In the genomic region with DNA sequence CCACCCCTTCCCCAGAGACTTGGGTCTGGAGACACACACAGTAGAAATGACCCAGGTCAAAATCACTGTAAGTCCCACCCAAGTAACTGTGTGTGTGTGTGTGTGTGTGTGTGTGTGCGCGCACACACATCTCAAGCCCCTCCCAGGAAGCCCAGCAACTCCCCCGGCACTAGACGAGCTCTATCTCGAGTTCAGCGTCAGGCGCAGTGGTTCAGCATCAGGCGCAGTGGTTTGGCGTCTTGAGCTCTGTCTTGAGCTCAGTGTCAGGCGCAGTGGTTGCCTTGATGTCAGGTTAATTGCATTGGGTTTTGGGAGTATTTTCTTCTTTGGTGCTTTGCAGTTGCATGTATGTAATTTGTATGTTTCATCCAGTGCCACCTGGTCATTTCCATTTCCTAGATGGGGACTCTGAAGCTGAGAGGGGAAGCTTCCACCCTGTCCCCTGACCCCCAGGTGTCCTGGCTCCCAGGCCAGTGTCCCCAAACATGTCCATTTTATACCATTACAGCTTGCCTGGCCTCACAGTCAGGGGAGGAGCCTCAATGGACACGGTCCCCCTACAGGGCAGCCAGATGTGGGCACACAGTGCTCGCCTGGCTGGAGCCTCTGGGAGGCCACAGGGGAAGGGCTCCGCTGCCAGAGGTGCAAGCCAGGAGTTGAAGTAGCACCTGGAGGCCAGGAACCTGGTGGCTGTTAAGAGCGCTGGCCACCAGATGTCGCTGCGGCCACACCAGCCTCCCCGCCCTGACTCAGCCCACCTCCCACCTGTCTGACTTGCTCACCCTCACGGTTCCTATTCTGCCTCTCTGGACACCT, we compare ENCODE assay signal across 1 cellular context.
TF ChIP-seq lines count a peak whose summit lies in the region.

No MANE protein-coding gene starts in this region.

TF ChIP-seq in HepG2, 621 proteins besides CTCF, POLR2A, EP300 and RAD21 (continued from another document and continues in another):
- TF ChIP-seq, protein P1, sequence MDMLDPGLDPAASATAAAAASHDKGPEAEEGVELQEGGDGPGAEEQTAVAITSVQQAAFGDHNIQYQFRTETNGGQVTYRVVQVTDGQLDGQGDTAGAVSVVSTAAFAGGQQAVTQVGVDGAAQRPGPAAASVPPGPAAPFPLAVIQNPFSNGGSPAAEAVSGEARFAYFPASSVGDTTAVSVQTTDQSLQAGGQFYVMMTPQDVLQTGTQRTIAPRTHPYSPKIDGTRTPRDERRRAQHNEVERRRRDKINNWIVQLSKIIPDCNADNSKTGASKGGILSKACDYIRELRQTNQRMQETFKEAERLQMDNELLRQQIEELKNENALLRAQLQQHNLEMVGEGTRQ (IDR thresholded peaks at IDR 0.05; ENCODE audit: low read depth, low read length) = no peak
- TF ChIP-seq, protein P1 (CRISPR knock-in tag; IDR thresholded peaks at IDR 0.05; ENCODE audit: borderline replicate concordance) = no peak
- TF ChIP-seq, protein P2, sequence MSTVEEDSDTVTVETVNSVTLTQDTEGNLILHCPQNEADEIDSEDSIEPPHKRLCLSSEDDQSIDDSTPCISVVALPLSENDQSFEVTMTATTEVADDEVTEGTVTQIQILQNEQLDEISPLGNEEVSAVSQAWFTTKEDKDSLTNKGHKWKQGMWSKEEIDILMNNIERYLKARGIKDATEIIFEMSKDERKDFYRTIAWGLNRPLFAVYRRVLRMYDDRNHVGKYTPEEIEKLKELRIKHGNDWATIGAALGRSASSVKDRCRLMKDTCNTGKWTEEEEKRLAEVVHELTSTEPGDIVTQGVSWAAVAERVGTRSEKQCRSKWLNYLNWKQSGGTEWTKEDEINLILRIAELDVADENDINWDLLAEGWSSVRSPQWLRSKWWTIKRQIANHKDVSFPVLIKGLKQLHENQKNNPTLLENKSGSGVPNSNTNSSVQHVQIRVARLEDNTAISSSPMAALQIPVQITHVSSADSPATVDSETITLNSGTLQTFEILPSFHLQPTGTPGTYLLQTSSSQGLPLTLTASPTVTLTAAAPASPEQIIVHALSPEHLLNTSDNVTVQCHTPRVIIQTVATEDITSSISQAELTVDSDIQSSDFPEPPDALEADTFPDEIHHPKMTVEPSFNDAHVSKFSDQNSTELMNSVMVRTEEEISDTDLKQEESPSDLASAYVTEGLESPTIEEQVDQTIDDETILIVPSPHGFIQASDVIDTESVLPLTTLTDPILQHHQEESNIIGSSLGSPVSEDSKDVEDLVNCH (CRISPR knock-in tag; IDR thresholded peaks at IDR 0.05) = no peak
- TF ChIP-seq RAD51 (IDR thresholded peaks at IDR 0.05; ENCODE audit: borderline replicate concordance) (no peak), ZSCAN12 (CRISPR knock-in tag; IDR thresholded peaks at IDR 0.05) (no peak), CBX2 (IDR thresholded peaks at IDR 0.05; ENCODE audit: low read depth, low read length) (no peak), CBX2 (CRISPR knock-in tag; IDR thresholded peaks at IDR 0.05; ENCODE audit: low read depth) (no peak), ZBTB1 (CRISPR knock-in tag; IDR thresholded peaks at IDR 0.05; ENCODE audit: borderline replicate concordance) (no peak), NR1H2 (CRISPR knock-in tag; IDR thresholded peaks at IDR 0.05; ENCODE audit: borderline replicate concordance, low read depth) (peak; percentile 71; the same call in 1 of the 2 replicates), ZNF83 (CRISPR knock-in tag; IDR thresholded peaks at IDR 0.05; ENCODE audit: borderline replicate concordance) (no peak), KMT2B (CRISPR knock-in tag; IDR thresholded peaks at IDR 0.05) (no peak; the same call in 1 of the 2 replicates), ELF1 (CRISPR knock-in tag; IDR thresholded peaks at IDR 0.05) (no peak), ZNF749 (CRISPR knock-in tag; IDR thresholded peaks at IDR 0.05; ENCODE audit: borderline replicate concordance) (no peak), ZNF205 (CRISPR knock-in tag; IDR thresholded peaks at IDR 0.05) (no peak), KLF12 (CRISPR knock-in tag; IDR thresholded peaks at IDR 0.05; ENCODE audit: borderline replicate concordance) (no peak), ZNF768 (CRISPR knock-in tag; IDR thresholded peaks at IDR 0.05) (peak; percentile 59), SP140L (CRISPR knock-in tag; IDR thresholded peaks at IDR 0.05; ENCODE audit: borderline replicate concordance) (no peak), KDM6A (CRISPR knock-in tag; IDR thresholded peaks at IDR 0.05; ENCODE audit: low read depth) (no peak), KDM2A (CRISPR knock-in tag; IDR thresholded peaks at IDR 0.05; ENCODE audit: borderline replicate concordance, low read depth) (peak; percentile 76), POLR2AphosphoS2 (IDR thresholded peaks at IDR 0.05; ENCODE audit: low read depth, low read length) (no peak), MEF2D (CRISPR knock-in tag; IDR thresholded peaks at IDR 0.05) (peak; percentile 46; the same call in 1 of the 2 replicates), PHF5A (CRISPR knock-in tag; IDR thresholded peaks at IDR 0.05; ENCODE audit: low read depth, unreplicated experiment) (no peak), ATM (IDR thresholded peaks at IDR 0.05; ENCODE audit: borderline replicate concordance) (no peak), ZNF550 (CRISPR knock-in tag; IDR thresholded peaks at IDR 0.05; ENCODE audit: borderline replicate concordance) (no peak), ZSCAN30 (CRISPR knock-in tag; IDR thresholded peaks at IDR 0.05) (no peak), ZNF501 (CRISPR knock-in tag; IDR thresholded peaks at IDR 0.05) (no peak; the same call in 1 of the 2 replicates), XBP1 (CRISPR knock-in tag; IDR thresholded peaks at IDR 0.05) (no peak)
- TF ChIP-seq, protein P3, sequence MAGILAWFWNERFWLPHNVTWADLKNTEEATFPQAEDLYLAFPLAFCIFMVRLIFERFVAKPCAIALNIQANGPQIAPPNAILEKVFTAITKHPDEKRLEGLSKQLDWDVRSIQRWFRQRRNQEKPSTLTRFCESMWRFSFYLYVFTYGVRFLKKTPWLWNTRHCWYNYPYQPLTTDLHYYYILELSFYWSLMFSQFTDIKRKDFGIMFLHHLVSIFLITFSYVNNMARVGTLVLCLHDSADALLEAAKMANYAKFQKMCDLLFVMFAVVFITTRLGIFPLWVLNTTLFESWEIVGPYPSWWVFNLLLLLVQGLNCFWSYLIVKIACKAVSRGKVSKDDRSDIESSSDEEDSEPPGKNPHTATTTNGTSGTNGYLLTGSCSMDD (CRISPR knock-in tag; IDR thresholded peaks at IDR 0.05) = no peak
- TF ChIP-seq, protein P4, sequence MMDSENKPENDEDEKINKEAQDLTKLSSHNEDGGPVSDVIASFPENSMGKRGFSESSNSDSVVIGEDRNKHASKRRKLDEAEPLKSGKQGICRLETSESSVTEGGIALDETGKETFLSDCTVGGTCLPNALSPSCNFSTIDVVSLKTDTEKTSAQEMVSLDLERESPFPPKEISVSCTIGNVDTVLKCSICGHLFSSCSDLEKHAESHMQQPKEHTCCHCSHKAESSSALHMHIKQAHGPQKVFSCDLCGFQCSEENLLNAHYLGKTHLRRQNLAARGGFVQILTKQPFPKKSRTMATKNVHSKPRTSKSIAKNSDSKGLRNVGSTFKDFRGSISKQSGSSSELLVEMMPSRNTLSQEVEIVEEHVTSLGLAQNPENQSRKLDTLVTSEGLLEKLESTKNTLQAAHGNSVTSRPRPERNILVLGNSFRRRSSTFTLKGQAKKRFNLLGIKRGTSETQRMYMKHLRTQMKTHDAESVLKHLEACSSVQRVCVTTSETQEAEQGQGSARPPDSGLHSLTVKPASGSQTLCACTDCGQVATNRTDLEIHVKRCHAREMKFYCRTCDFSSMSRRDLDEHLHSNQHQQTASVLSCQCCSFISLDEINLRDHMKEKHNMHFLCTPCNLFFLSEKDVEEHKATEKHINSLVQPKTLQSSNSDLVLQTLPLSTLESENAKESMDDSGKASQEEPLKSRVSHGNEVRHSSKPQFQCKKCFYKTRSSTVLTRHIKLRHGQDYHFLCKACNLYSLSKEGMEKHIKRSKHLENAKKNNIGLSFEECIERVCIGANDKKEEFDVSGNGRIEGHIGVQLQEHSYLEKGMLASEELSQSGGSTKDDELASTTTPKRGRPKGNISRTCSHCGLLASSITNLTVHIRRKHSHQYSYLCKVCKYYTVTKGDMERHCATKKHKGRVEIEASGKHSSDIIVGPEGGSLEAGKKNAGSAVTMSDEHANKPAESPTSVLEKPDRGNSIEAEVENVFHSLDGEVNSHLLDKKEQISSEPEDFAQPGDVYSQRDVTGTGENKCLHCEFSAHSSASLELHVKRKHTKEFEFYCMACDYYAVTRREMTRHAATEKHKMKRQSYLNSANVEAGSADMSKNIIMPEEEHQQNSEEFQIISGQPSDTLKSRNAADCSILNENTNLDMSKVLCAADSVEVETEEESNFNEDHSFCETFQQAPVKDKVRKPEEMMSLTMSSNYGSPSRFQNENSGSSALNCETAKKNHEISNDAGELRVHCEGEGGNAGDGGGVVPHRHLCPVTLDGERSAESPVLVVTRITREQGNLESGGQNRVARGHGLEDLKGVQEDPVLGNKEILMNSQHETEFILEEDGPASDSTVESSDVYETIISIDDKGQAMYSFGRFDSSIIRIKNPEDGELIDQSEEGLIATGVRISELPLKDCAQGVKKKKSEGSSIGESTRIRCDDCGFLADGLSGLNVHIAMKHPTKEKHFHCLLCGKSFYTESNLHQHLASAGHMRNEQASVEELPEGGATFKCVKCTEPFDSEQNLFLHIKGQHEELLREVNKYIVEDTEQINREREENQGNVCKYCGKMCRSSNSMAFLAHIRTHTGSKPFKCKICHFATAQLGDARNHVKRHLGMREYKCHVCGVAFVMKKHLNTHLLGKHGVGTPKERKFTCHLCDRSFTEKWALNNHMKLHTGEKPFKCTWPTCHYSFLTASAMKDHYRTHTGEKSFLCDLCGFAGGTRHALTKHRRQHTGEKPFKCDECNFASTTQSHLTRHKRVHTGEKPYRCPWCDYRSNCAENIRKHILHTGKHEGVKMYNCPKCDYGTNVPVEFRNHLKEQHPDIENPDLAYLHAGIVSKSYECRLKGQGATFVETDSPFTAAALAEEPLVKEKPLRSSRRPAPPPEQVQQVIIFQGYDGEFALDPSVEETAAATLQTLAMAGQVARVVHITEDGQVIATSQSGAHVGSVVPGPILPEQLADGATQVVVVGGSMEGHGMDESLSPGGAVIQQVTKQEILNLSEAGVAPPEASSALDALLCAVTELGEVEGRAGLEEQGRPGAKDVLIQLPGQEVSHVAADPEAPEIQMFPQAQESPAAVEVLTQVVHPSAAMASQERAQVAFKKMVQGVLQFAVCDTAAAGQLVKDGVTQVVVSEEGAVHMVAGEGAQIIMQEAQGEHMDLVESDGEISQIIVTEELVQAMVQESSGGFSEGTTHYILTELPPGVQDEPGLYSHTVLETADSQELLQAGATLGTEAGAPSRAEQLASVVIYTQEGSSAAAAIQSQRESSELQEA (CRISPR knock-in tag; IDR thresholded peaks at IDR 0.05; ENCODE audit: not compliant biosample characterization) = no peak
- TF ChIP-seq, protein P5, sequence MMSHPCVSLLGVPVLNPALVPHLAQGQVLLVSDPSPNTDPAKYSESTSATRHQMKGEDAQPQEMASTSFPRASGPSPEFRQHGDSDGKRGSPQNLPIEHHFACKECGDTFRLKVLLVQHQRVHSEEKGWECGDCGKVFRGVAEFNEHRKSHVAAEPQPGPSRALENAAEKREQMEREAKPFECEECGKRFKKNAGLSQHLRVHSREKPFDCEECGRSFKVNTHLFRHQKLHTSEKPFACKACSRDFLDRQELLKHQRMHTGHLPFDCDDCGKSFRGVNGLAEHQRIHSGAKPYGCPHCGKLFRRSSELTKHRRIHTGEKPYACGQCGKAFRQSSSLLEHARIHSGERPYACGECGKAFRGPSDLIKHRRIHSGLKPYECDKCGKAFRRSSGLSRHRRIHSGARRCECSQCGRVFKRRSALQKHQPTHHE (CRISPR knock-in tag; IDR thresholded peaks at IDR 0.05; ENCODE audit: borderline replicate concordance) = no peak
- TF ChIP-seq, protein P6, sequence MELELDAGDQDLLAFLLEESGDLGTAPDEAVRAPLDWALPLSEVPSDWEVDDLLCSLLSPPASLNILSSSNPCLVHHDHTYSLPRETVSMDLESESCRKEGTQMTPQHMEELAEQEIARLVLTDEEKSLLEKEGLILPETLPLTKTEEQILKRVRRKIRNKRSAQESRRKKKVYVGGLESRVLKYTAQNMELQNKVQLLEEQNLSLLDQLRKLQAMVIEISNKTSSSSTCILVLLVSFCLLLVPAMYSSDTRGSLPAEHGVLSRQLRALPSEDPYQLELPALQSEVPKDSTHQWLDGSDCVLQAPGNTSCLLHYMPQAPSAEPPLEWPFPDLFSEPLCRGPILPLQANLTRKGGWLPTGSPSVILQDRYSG (CRISPR knock-in tag; IDR thresholded peaks at IDR 0.05) = no peak
- TF ChIP-seq, protein P7, sequence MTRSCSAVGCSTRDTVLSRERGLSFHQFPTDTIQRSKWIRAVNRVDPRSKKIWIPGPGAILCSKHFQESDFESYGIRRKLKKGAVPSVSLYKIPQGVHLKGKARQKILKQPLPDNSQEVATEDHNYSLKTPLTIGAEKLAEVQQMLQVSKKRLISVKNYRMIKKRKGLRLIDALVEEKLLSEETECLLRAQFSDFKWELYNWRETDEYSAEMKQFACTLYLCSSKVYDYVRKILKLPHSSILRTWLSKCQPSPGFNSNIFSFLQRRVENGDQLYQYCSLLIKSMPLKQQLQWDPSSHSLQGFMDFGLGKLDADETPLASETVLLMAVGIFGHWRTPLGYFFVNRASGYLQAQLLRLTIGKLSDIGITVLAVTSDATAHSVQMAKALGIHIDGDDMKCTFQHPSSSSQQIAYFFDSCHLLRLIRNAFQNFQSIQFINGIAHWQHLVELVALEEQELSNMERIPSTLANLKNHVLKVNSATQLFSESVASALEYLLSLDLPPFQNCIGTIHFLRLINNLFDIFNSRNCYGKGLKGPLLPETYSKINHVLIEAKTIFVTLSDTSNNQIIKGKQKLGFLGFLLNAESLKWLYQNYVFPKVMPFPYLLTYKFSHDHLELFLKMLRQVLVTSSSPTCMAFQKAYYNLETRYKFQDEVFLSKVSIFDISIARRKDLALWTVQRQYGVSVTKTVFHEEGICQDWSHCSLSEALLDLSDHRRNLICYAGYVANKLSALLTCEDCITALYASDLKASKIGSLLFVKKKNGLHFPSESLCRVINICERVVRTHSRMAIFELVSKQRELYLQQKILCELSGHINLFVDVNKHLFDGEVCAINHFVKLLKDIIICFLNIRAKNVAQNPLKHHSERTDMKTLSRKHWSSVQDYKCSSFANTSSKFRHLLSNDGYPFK (CRISPR knock-in tag; IDR thresholded peaks at IDR 0.05; ENCODE audit: borderline replicate concordance) = no peak
- TF ChIP-seq, protein P8, sequence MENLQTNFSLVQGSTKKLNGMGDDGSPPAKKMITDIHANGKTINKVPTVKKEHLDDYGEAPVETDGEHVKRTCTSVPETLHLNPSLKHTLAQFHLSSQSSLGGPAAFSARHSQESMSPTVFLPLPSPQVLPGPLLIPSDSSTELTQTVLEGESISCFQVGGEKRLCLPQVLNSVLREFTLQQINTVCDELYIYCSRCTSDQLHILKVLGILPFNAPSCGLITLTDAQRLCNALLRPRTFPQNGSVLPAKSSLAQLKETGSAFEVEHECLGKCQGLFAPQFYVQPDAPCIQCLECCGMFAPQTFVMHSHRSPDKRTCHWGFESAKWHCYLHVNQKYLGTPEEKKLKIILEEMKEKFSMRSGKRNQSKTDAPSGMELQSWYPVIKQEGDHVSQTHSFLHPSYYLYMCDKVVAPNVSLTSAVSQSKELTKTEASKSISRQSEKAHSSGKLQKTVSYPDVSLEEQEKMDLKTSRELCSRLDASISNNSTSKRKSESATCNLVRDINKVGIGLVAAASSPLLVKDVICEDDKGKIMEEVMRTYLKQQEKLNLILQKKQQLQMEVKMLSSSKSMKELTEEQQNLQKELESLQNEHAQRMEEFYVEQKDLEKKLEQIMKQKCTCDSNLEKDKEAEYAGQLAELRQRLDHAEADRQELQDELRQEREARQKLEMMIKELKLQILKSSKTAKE (CRISPR knock-in tag; IDR thresholded peaks at IDR 0.05; ENCODE audit: borderline replicate concordance) = no peak
